Comparison of ENCODE assay signal across 25 cellular contexts in genomic region chr3:128965280-128965679, GRCh38. TPM values are rescaled to one million over a fixed set of nuclear protein-coding genes. Genes with fewer than 3 reads are reported as not detected.
A peak's percentile ranks its signal among the peaks of the same experiment; 100 is the strongest.
DNase-seq lines count a peak whose midpoint lies in the region; ATAC-seq and TF ChIP-seq lines count a peak whose summit lies in the region.
"Had no signal": no experiment of that assay in that cellular context is flagged by ENCODE, and none has a peak within 500 bp of the region (broad histone marks: within the 10 kb centered on the region; RNA-seq: fewer than 3 reads in every experiment).

No MANE protein-coding gene starts in this region.

- H3K9me3 Mint-ChIP-seq in GM23338 (no peaks in the 10 kb centered on the region; the same call in 2 of the 3 replicates), WTC11 (no peaks in the 10 kb centered on the region)
- H3K9me3 Mint-ChIP-seq: CD14-positive monocyte; CD4-positive, alpha-beta T cell; CD8-positive, alpha-beta memory T cell had no signal

- intact Hi-C loops in left colon (cut with DNase I, micrococcal nuclease), result no loop called here

- no peaks in the 10 kb centered on the region for H3K36me3 ChIP-seq in GM23338 (ENCODE audit: insufficient read depth)
- H3K36me3 ChIP-seq: BE2C; BLaER1 treated with 17β-estradiol and CSF1 and Interleukin-3, amounts not matched to agents 10 nM and 100 nM had no signal

- H3K4me3 Mint-ChIP-seq in GM23338 (no peak overlapping the region), WTC11 (no peak overlapping the region)
- H3K4me3 Mint-ChIP-seq: CD14-positive monocyte; CD4-positive, alpha-beta T cell; CD8-positive, alpha-beta memory T cell; H9 had no signal

- H4K20me1 ChIP-seq in GM23338 (replicated peaks; ENCODE audit: insufficient read depth), result no peaks in the 10 kb centered on the region
- H4K20me1 ChIP-seq: BLaER1 treated with 17β-estradiol and CSF1 and Interleukin-3, amounts not matched to agents 10 nM and 100 nM had no signal

- H3K4me1 Mint-ChIP-seq in GM23338 (peaks cover 4% of the 10 kb centered on the region; the same call in 1 of the 3 replicates), WTC11 (no peaks in the 10 kb centered on the region)

- CTCF ChIA-PET in WTC11 (lab: Charles Lee), result interaction anchor here (1.2 to 1.3 kb wide), 2 partner anchors 29 to 156 kb away, joined by 3 to 4 read pairs; partner anchors contain the start of genes CFAP92 and RAB43

- H3K27me3 Mint-ChIP-seq in GM23338 (ENCODE audit: insufficient read depth, low read depth, poor library complexity) (peaks cover 9% of the 10 kb centered on the region), WTC11 (ENCODE audit: low read depth) (peaks cover 7% of the 10 kb centered on the region)
- H3K27me3 Mint-ChIP-seq: CD4-positive, alpha-beta T cell had no signal

- H3F3A ChIP-seq in GM23338 (replicated peaks; ENCODE audit: low read depth), result no peaks in the 10 kb centered on the region

- peak; percentile 55 for ATAC-seq in GM23338
- peak; percentile 52 for ATAC-seq in WTC11
- ATAC-seq in left colon, result peak; percentile 40
- ATAC-seq: A549, HCT116 had no signal

- no peak overlapping the region for H2AFZ ChIP-seq in GM23338

- no peak overlapping the region for H3K27ac Mint-ChIP-seq in GM23338
- no peak overlapping the region for H3K27ac Mint-ChIP-seq in WTC11
- H3K27ac Mint-ChIP-seq: CD4-positive, alpha-beta T cell; CD8-positive, alpha-beta memory T cell; H9 had no signal

- no peaks in the 10 kb centered on the region for H3K79me2 ChIP-seq in GM23338 (replicated peaks; ENCODE audit: insufficient read depth)

- H3K27ac ChIP-seq in GM23338 (ENCODE audit: low read depth) (no peak overlapping the region), epithelial cell of prostate (peak overlapping the region; percentile 47)
- H3K27ac ChIP-seq: A549; BLaER1 treated with 17β-estradiol and CSF1 and Interleukin-3, amounts not matched to agents 10 nM and 100 nM had no signal

- POLR2A ChIA-PET in WTC11 (lab: Charles Lee), result no interaction called here

- H3K9me2 ChIP-seq in GM23338 (ENCODE audit: insufficient read depth), result no peaks in the 10 kb centered on the region

- DNase-seq in GM23338 (ENCODE audit: low spot score) (peak; percentile 29), WTC11 (ENCODE audit: low spot score) (no peak), epithelial cell of prostate (ENCODE audit: low read depth, low spot score) (no peak), left colon (no peak), ecto neural progenitor cell (ENCODE audit: low spot score) (no peak), NCI-H446 (lab: John Stamatoyannopoulos, UW) (no peak), NCI-H226 (no peak), midbrain (lab: John Stamatoyannopoulos, UW) (no peak)
- DNase-seq: 8988T; ACHN; AML-193; BE2C; CD4-positive, alpha-beta T cell; CD8-positive, alpha-beta memory T cell; DMS53; DMS79 treated with DMSO at 0.1 percent for 48 hours; GF-D8; GOT3; H9 had no signal

- TF ChIP-seq CTCF in GM23338 (conservative IDR thresholded peaks at IDR 0.05; ENCODE audit: low read depth in 2 of 2), result no peak
- TF ChIP-seq CTCF in WTC11 (IDR thresholded peaks at IDR 0.05), result no peak

- H3K36me3 Mint-ChIP-seq in GM23338 (ENCODE audit: low read depth), result no peaks in the 10 kb centered on the region
- H3K36me3 Mint-ChIP-seq in WTC11, result no peaks in the 10 kb centered on the region
- H3K36me3 Mint-ChIP-seq: CD14-positive monocyte; CD8-positive, alpha-beta memory T cell had no signal

- H3K4me2 ChIP-seq in GM23338, result no peak overlapping the region
- H3K4me2 ChIP-seq: A549; BLaER1 treated with 17β-estradiol and CSF1 and Interleukin-3, amounts not matched to agents 10 nM and 100 nM had no signal

- H3K4me3 ChIP-seq in GM23338, result no peak overlapping the region
- H3K4me3 ChIP-seq: A549; BLaER1 treated with 17β-estradiol and CSF1 and Interleukin-3, amounts not matched to agents 10 nM and 100 nM had no signal

- no peaks in the 10 kb centered on the region for H3K4me1 ChIP-seq in GM23338 (ENCODE audit: insufficient read depth)
- H3K4me1 ChIP-seq: A549, BE2C had no signal

- H3K27me3 ChIP-seq in GM23338 (ENCODE audit: insufficient read depth), result no peaks in the 10 kb centered on the region
- H3K27me3 ChIP-seq: BLaER1 treated with 17β-estradiol and CSF1 and Interleukin-3, amounts not matched to agents 10 nM and 100 nM had no signal

TF ChIP-seq in GM23338, 12 proteins besides CTCF, POLR2A, EP300 and RAD21 (continues in another document):
- TF ChIP-seq POLR2AphosphoS5 (IDR thresholded peaks at IDR 0.05; ENCODE audit: low read depth) (no peak), STAT1 (IDR thresholded peaks at IDR 0.05; ENCODE audit: unreplicated experiment) (no peak), CREB1 (CRISPR knock-in tag; IDR thresholded peaks at IDR 0.05; ENCODE audit: low read depth) (no peak), NANOG (IDR thresholded peaks at IDR 0.05; ENCODE audit: borderline replicate concordance) (no peak), ETS1 (IDR thresholded peaks at IDR 0.05) (no peak), ZNF331 (CRISPR knock-in tag; IDR thresholded peaks at IDR 0.05; ENCODE audit: low read depth) (no peak), EZH2 (IDR thresholded peaks at IDR 0.05; ENCODE audit: low read depth, unreplicated experiment) (no peak), EZH2phosphoT487 (IDR thresholded peaks at IDR 0.05; ENCODE audit: unreplicated experiment) (no peak)

TF ChIP-seq in WTC11, 78 proteins besides CTCF, POLR2A, EP300 and RAD21 (continues in another document):
- TF ChIP-seq FOXP4 (CRISPR knock-in tag; IDR thresholded peaks at IDR 0.05) (no peak), IRF2 (CRISPR knock-in tag; IDR thresholded peaks at IDR 0.05; ENCODE audit: borderline replicate concordance, low read depth) (no peak), ATF6 (CRISPR knock-in tag; IDR thresholded peaks at IDR 0.05) (no peak), EMX1 (CRISPR knock-in tag; IDR thresholded peaks at IDR 0.05) (no peak), CDX4 (CRISPR knock-in tag; IDR thresholded peaks at IDR 0.05; ENCODE audit: borderline replicate concordance) (no peak), ZNF219 (CRISPR knock-in tag; IDR thresholded peaks at IDR 0.05; ENCODE audit: borderline replicate concordance) (no peak), ZNF263 (CRISPR knock-in tag; IDR thresholded peaks at IDR 0.05; ENCODE audit: low read depth) (no peak)
- TF ChIP-seq, protein P1, sequence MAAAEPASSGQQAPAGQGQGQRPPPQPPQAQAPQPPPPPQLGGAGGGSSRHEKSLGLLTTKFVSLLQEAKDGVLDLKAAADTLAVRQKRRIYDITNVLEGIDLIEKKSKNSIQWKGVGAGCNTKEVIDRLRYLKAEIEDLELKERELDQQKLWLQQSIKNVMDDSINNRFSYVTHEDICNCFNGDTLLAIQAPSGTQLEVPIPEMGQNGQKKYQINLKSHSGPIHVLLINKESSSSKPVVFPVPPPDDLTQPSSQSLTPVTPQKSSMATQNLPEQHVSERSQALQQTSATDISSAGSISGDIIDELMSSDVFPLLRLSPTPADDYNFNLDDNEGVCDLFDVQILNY (CRISPR knock-in tag; IDR thresholded peaks at IDR 0.05), result no peak

RNA-seq across cellular contexts. Expression of gene CFAP92, which starts 28.6 kb away (rescaled TPM):
- total RNA-seq in GM23338 (2014; rRNA removed; shearing (Covaris generic)), result 1.6 and 2.1 TPM in 2 replicates
- polyA plus RNA-seq in GM23338 (2016; fragmentation: Nextera tagmentation; extraction: Ambion mirVana), result 1.7 and 2.3 TPM in 2 replicates
- 2.3 to 2.9 TPM (median 2.6 TPM) in 3 replicates for total RNA-seq in WTC11 (2021)
- 1 to 10 TPM; 2.1 to 2.9 TPM for total RNA-seq in left colon
- total RNA-seq: G401 had no signal
- polyA plus RNA-seq: A549 had no signal

RNA-seq across cellular contexts. Expression of gene EFCC1, which starts 35.8 kb away (rescaled TPM):
- total RNA-seq in GM23338 (2014; rRNA removed; shearing (Covaris generic)), result 0.27 TPM in 1 of 2 replicates, not detected in the other
- polyA plus RNA-seq in GM23338 (2016; fragmentation: Nextera tagmentation; extraction: Ambion mirVana), result 0.10 TPM in 1 of 2 replicates, not detected in the other
- total RNA-seq in WTC11 (2021) (0.16 to 0.31 TPM (median 0.16 TPM) in 3 replicates), left colon (1 to 10 TPM; 1.7 to 3.7 TPM)
- total RNA-seq: Daoy, G401 had no signal
